Comparison of ENCODE assay signal across 1 cellular context in the genomic region with DNA sequence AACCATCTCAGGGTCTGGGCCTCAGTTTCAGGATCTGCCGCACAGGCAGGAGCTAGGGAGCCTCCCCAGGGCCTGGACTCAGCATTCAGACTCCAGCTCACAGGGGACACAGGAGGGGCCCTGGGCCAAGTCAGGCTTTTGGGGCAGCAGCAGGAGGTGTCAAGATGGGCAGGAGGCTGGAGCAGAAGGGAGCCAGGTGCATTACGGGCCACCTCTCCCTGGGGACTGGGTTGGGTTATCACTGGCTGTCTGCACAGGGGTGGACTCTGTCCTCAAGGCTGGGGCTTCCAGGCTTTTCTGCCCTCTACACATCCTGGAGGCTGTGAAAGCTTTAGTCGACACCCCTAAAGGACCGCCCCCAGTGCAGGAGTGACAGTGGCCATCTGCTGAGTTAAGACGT.
TF ChIP-seq lines count a peak whose summit lies in the region.

No MANE protein-coding gene starts in this region.

TF ChIP-seq in HepG2, 621 proteins besides CTCF, POLR2A, EP300 and RAD21:
- TF ChIP-seq, protein P1, sequence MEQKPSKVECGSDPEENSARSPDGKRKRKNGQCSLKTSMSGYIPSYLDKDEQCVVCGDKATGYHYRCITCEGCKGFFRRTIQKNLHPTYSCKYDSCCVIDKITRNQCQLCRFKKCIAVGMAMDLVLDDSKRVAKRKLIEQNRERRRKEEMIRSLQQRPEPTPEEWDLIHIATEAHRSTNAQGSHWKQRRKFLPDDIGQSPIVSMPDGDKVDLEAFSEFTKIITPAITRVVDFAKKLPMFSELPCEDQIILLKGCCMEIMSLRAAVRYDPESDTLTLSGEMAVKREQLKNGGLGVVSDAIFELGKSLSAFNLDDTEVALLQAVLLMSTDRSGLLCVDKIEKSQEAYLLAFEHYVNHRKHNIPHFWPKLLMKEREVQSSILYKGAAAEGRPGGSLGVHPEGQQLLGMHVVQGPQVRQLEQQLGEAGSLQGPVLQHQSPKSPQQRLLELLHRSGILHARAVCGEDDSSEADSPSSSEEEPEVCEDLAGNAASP (CRISPR knock-in tag; IDR thresholded peaks at IDR 0.05; ENCODE audit: borderline replicate concordance), result no peak
- TF ChIP-seq ZNF431 (CRISPR knock-in tag; IDR thresholded peaks at IDR 0.05; ENCODE audit: borderline replicate concordance, low read depth) (no peak), ZNF451 (CRISPR knock-in tag; IDR thresholded peaks at IDR 0.05) (no peak), SSRP1 (CRISPR knock-in tag; IDR thresholded peaks at IDR 0.05) (no peak), ZIK1 (CRISPR knock-in tag; IDR thresholded peaks at IDR 0.05; ENCODE audit: borderline replicate concordance, low read depth) (no peak), ZNF337 (CRISPR knock-in tag; IDR thresholded peaks at IDR 0.05; ENCODE audit: borderline replicate concordance, low read depth) (no peak), PAWR (CRISPR knock-in tag; IDR thresholded peaks at IDR 0.05; ENCODE audit: borderline replicate concordance) (no peak), ELF4 (CRISPR knock-in tag; IDR thresholded peaks at IDR 0.05; ENCODE audit: borderline replicate concordance) (no peak), TBX3 (IDR thresholded peaks at IDR 0.05; ENCODE audit: borderline replicate concordance) (no peak), MXI1 (IDR thresholded peaks at IDR 0.05; ENCODE audit: borderline replicate concordance, low read depth, low read length) (no peak), MLLT10 (CRISPR knock-in tag; IDR thresholded peaks at IDR 0.05) (no peak), ZNF891 (CRISPR knock-in tag; IDR thresholded peaks at IDR 0.05) (no peak), SMARCC2 (IDR thresholded peaks at IDR 0.05) (no peak), ZNF577 (CRISPR knock-in tag; IDR thresholded peaks at IDR 0.05; ENCODE audit: borderline replicate concordance, low read depth) (no peak), ZBTB7A (CRISPR knock-in tag; IDR thresholded peaks at IDR 0.05) (no peak), HNF4G (IDR thresholded peaks at IDR 0.05; ENCODE audit: borderline replicate concordance, low read depth, low read length) (no peak), HNF4G (CRISPR knock-in tag; IDR thresholded peaks at IDR 0.05; ENCODE audit: borderline replicate concordance, low read depth) (no peak)
- TF ChIP-seq, protein P2, sequence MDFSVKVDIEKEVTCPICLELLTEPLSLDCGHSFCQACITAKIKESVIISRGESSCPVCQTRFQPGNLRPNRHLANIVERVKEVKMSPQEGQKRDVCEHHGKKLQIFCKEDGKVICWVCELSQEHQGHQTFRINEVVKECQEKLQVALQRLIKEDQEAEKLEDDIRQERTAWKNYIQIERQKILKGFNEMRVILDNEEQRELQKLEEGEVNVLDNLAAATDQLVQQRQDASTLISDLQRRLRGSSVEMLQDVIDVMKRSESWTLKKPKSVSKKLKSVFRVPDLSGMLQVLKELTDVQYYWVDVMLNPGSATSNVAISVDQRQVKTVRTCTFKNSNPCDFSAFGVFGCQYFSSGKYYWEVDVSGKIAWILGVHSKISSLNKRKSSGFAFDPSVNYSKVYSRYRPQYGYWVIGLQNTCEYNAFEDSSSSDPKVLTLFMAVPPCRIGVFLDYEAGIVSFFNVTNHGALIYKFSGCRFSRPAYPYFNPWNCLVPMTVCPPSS (IDR thresholded peaks at IDR 0.05), result no peak
- TF ChIP-seq, protein P3, sequence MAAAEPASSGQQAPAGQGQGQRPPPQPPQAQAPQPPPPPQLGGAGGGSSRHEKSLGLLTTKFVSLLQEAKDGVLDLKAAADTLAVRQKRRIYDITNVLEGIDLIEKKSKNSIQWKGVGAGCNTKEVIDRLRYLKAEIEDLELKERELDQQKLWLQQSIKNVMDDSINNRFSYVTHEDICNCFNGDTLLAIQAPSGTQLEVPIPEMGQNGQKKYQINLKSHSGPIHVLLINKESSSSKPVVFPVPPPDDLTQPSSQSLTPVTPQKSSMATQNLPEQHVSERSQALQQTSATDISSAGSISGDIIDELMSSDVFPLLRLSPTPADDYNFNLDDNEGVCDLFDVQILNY (CRISPR knock-in tag; conservative IDR thresholded peaks at IDR 0.05), result no peak
- TF ChIP-seq, protein P4, sequence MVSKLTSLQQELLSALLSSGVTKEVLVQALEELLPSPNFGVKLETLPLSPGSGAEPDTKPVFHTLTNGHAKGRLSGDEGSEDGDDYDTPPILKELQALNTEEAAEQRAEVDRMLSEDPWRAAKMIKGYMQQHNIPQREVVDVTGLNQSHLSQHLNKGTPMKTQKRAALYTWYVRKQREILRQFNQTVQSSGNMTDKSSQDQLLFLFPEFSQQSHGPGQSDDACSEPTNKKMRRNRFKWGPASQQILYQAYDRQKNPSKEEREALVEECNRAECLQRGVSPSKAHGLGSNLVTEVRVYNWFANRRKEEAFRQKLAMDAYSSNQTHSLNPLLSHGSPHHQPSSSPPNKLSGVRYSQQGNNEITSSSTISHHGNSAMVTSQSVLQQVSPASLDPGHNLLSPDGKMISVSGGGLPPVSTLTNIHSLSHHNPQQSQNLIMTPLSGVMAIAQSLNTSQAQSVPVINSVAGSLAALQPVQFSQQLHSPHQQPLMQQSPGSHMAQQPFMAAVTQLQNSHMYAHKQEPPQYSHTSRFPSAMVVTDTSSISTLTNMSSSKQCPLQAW (CRISPR knock-in tag; IDR thresholded peaks at IDR 0.05), result no peak
